18 cellular contexts compared by ENCODE assay signal in the genomic region with DNA sequence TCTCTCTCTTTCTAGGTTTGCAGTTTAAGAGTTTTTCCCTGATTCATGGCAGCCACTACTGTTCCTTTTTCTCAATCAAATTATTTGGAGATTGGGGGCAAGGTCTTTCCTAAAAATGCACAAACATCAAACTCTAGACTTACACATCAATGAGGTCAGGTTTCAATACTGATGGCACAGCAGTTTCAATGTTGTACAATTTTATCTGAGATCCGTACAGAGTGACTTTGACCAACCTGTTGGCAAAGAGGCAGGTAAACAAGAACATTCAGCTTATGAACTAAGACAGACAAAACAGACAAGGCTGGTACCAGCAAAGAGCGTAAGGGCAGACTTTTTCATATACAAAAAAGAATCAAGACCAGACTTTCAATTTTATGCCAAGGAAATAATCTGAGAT. TPM values are rescaled to one million over a fixed set of nuclear protein-coding genes. Genes with fewer than 3 reads are reported as not detected.
"Had no signal": no experiment of that assay in that cellular context is flagged by ENCODE, and none has a peak within 500 bp of the region (broad histone marks: within the 10 kb centered on the region; RNA-seq: fewer than 3 reads in every experiment).

No MANE protein-coding gene starts in this region.

- DNase-seq: activated CD4-positive, alpha-beta T cell treated with anti-CD3 and anti-CD28 coated beads, Interleukin-2, amount 50 U/mL, for 48 hours; activated CD8-positive, alpha-beta memory T cell treated with anti-CD3 and anti-CD28 coated beads, Interleukin-2, amount 50 U/mL, for 48 hours; activated effector memory CD4-positive, alpha-beta T cell treated with Interleukin-2 at 50 U/mL for 16 hours; caudate nucleus; effector CD4-positive, alpha-beta T cell; gastrocnemius medialis; heart right ventricle; left ventricle myocardium inferior; mesendoderm; posterior cingulate gyrus; stimulated activated CD4-positive, alpha-beta T cell treated with anti-CD3 and anti-CD28 coated beads, Interleukin-4, amount 100 ng/mL, for 4 hours; thyroid gland had no signal

- H3K9me3 ChIP-seq: gastrocnemius medialis, heart right ventricle, left ventricle myocardium inferior, thyroid gland had no signal

- H3K27me3 ChIP-seq: gastrocnemius medialis, heart right ventricle, thyroid gland had no signal

- H3K4me1 ChIP-seq: gastrocnemius medialis, heart right ventricle, left ventricle myocardium inferior, thyroid gland had no signal

- H3K27ac ChIP-seq: coronary artery, epithelial cell of prostate, gastrocnemius medialis, heart right ventricle, left ventricle myocardium inferior, skin epidermis, thyroid gland had no signal

- H3K4me3 ChIP-seq: coronary artery, gastrocnemius medialis, heart right ventricle, left ventricle myocardium inferior, skin epidermis, thyroid gland had no signal

- ATAC-seq: activated CD4-positive, CD25-positive, alpha-beta regulatory T cell treated with anti-CD3 and anti-CD28 coated beads, Interleukin-2, amount 50 U/mL, for 24 hours; gastrocnemius medialis; heart right ventricle; SK-N-SH treated with all-trans-retinoic acid at 6 μM for 48 hours had no signal

RNA-seq across cellular contexts. Expression of gene GSG1L, which starts 58.0 kb away (rescaled TPM):
- total RNA-seq: gastrocnemius medialis, thyroid gland had no signal
- polyA plus RNA-seq: heart right ventricle, keratinocyte had no signal
